Comparison of ENCODE assay signal across 22 cellular contexts in genomic region chr3:11206953-11207352, GRCh38.
"Had no signal": no experiment of that assay in that cellular context is flagged by ENCODE, and none has a peak within 500 bp of the region (broad histone marks: within the 10 kb centered on the region; RNA-seq: fewer than 3 reads in every experiment).

No MANE protein-coding gene starts in this region.

- H3K27ac Mint-ChIP-seq: activated CD8-positive, alpha-beta T cell treated with anti-CD3 and anti-CD28 coated beads, Interleukin-2, amount 10 ng/mL, durations not matched to agents 7 days and 5 days; activated naive CD8-positive, alpha-beta T cell; T-cell had no signal

- H3K36me3 Mint-ChIP-seq: activated naive CD8-positive, alpha-beta T cell; T-cell had no signal

- ATAC-seq: activated CD8-positive, alpha-beta T cell treated with anti-CD3 and anti-CD28 coated beads, Interleukin-2, amount 10 ng/mL, durations not matched to agents 7 days and 5 days; PC-3; T-cell had no signal

- DNase-seq: activated CD4-positive, alpha-beta T cell treated with anti-CD3 and anti-CD28 coated beads for 4 hours; activated CD8-positive, alpha-beta memory T cell treated with anti-CD3 and anti-CD28 coated beads, Interleukin-2, amount 50 U/mL, for 48 hours; activated CD8-positive, alpha-beta T cell treated with anti-CD3 and anti-CD28 coated beads, Interleukin-2, amount 10 ng/mL, durations not matched to agents 7 days and 5 days; activated effector memory CD4-positive, alpha-beta T cell treated with anti-CD3 and anti-CD28 coated beads, Interleukin-2, amount 50 U/mL, for 16 hours; activated naive CD4-positive, alpha-beta T cell treated with Interleukin-2 at 50 U/mL for 16 hours; activated T-cell treated with anti-CD3 and anti-CD28 coated beads, Interleukin-2, amount 50 U/mL, for 1 hour; amygdala; cerebellar nuclear complex; Karpas-422; NCI-H1436 treated with DMSO at 0.1 percent for 48 hours; NCI-H187; NCI-H446 treated with DMSO at 0.1 percent for 48 hours; NCI-H524 treated with DMSO at 0.1 percent for 48 hours; NCI-H748 treated with DMSO at 0.1 percent for 48 hours; PC-3; SIG-M5; T-cell; T-helper 2 cell; T1000 had no signal

- H3K4me3 Mint-ChIP-seq: activated CD8-positive, alpha-beta T cell treated with anti-CD3 and anti-CD28 coated beads, Interleukin-2, amount 10 ng/mL, durations not matched to agents 7 days and 5 days; activated naive CD8-positive, alpha-beta T cell; T-cell had no signal

- H3K27ac ChIP-seq: VCaP had no signal

- H3K9me3 Mint-ChIP-seq: T-cell had no signal

- H3K4me1 Mint-ChIP-seq: T-cell had no signal

- H3K4me3 ChIP-seq: K562 had no signal
